In the genomic region with DNA sequence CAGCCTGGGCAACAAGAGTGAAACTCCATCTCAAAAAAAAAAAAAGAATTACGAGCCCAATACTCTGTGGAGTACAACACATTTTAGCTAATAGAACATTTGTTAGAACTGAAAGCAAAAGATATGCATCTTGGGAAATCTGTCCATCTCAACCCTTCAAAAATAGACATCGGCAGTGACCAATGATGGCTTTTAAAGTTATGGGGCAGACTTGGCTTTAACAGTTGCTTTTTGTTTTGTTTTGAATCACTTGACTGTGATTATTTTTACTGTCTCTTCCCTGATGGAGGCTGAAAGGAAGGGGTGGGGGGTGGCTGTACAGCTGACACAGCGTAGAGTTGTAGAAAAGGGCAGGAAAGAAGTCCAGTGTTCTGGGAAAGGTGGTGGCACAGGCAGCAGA, we compare ENCODE assay signal across 23 cellular contexts. TPM values are rescaled to one million over a fixed set of nuclear protein-coding genes. Genes with fewer than 3 reads are reported as not detected.
DNase-seq lines count a peak whose midpoint lies in the region; ATAC-seq and TF ChIP-seq lines count a peak whose summit lies in the region.
"Had no signal": no experiment of that assay in that cellular context is flagged by ENCODE, and none has a peak within 500 bp of the region (broad histone marks: within the 10 kb centered on the region; RNA-seq: fewer than 3 reads in every experiment).

No MANE protein-coding gene starts in this region.

- no peaks in the 10 kb centered on the region for H3K9me3 ChIP-seq in CD8-positive, alpha-beta T cell (ENCODE audit: low read length)
- H3K9me3 ChIP-seq: Caco-2, tibial artery had no signal

- no peak for TF ChIP-seq CTCF in CD8-positive, alpha-beta T cell (IDR thresholded peaks at IDR 0.05)
- TF ChIP-seq CTCF in natural killer cell (IDR thresholded peaks at IDR 0.05), result no peak
- TF ChIP-seq CTCF in GM20000 (IDR thresholded peaks at IDR 0.05; ENCODE audit: extremely low read depth, missing control alignments), result no peak

- peaks cover 25% of the 10 kb centered on the region for H3K36me3 Mint-ChIP-seq in activated CD4-positive, alpha-beta T cell treated with anti-CD3 and anti-CD28 coated beads, Interleukin-2, amount 10 ng/mL, durations not matched to agents 24 days and 14 days (ENCODE audit: low read depth)
- H3K36me3 Mint-ChIP-seq in CD8-positive, alpha-beta T cell, result peaks cover 49% of the 10 kb centered on the region
- peaks cover 21% of the 10 kb centered on the region for H3K36me3 Mint-ChIP-seq in activated naive CD8-positive, alpha-beta T cell
- peaks cover 7% of the 10 kb centered on the region for H3K36me3 Mint-ChIP-seq in natural killer cell

- ATAC-seq in CD8-positive, alpha-beta T cell, result no peak
- ATAC-seq in natural killer cell, result no peak
- ATAC-seq: PC-3 had no signal

- H3K27me3 ChIP-seq in CD8-positive, alpha-beta T cell (ENCODE audit: insufficient read depth, low read length), result no peaks in the 10 kb centered on the region
- H3K27me3 ChIP-seq: tibial artery had no signal

- no peaks in the 10 kb centered on the region for H3K9me3 Mint-ChIP-seq in activated CD4-positive, alpha-beta T cell treated with anti-CD3 and anti-CD28 coated beads, Interleukin-2, amount 10 ng/mL, durations not matched to agents 24 days and 14 days
- H3K9me3 Mint-ChIP-seq in CD8-positive, alpha-beta T cell, result no peaks in the 10 kb centered on the region
- H3K9me3 Mint-ChIP-seq in activated naive CD8-positive, alpha-beta T cell (ENCODE audit: low read depth), result no peaks in the 10 kb centered on the region
- no peaks in the 10 kb centered on the region for H3K9me3 Mint-ChIP-seq in natural killer cell

- H3K27ac ChIP-seq in CD8-positive, alpha-beta T cell (ENCODE audit: low read depth, low read length), result no peak overlapping the region
- H3K27ac ChIP-seq: GM23248, tibial artery had no signal

- H3K4me3 ChIP-seq in CD8-positive, alpha-beta T cell (ENCODE audit: low read depth, low read length), result no peak overlapping the region
- H3K4me3 ChIP-seq: GM23248, lung, tibial artery had no signal

- peak overlapping the region; percentile 83 for H3K4me3 Mint-ChIP-seq in activated CD4-positive, alpha-beta T cell treated with anti-CD3 and anti-CD28 coated beads, Interleukin-2, amount 10 ng/mL, durations not matched to agents 24 days and 14 days
- no peak overlapping the region for H3K4me3 Mint-ChIP-seq in CD8-positive, alpha-beta T cell
- peak overlapping the region; percentile 94 for H3K4me3 Mint-ChIP-seq in activated naive CD8-positive, alpha-beta T cell
- peak overlapping the region; percentile 25 for H3K4me3 Mint-ChIP-seq in natural killer cell

- CTCF ChIA-PET in CD8-positive, alpha-beta T cell (lab: Charles Lee), result interaction anchor here (0.8 to 11.9 kb wide), 13 partner anchors 9 to 71 kb away, joined by 3 to 172 read pairs (median 17); a partner anchor contains a TSS

- H3K4me1 Mint-ChIP-seq in activated CD4-positive, alpha-beta T cell treated with anti-CD3 and anti-CD28 coated beads, Interleukin-2, amount 10 ng/mL, durations not matched to agents 24 days and 14 days, result peaks cover 36% of the 10 kb centered on the region
- H3K4me1 Mint-ChIP-seq in CD8-positive, alpha-beta T cell (ENCODE audit: low read depth), result peaks cover 54% of the 10 kb centered on the region
- H3K4me1 Mint-ChIP-seq in activated naive CD8-positive, alpha-beta T cell (ENCODE audit: low read depth), result peaks cover 63% of the 10 kb centered on the region
- peaks cover 60 to 61% of the 10 kb centered on the region in 2 donors for H3K4me1 Mint-ChIP-seq in natural killer cell

- no peak for DNase-seq in activated CD4-positive, alpha-beta T cell treated with anti-CD3 and anti-CD28 coated beads, Interleukin-2, amount 10 ng/mL, durations not matched to agents 24 days and 14 days
- no peak for DNase-seq in activated CD4-positive, alpha-beta T cell treated with anti-CD3 and anti-CD28 coated beads for 4 hours
- DNase-seq in CD8-positive, alpha-beta T cell, result no peak
- DNase-seq in natural killer cell (no peak), cerebellum (ENCODE audit: low spot score) (no peak), GM20000 (ENCODE audit: low spot score) (no peak), NCI-H446 (lab: John Stamatoyannopoulos, UW) (no peak)
- DNase-seq: activated CD4-positive, alpha-beta T cell treated with anti-CD3 and anti-CD28 coated beads for 48 hours; Caco-2; cortex of kidney; GM23248; kidney glomerular epithelial cell; NCI-H187; nucleus accumbens; PC-3; Right ventricle myocardium superior; small intestine; stimulated activated naive CD4-positive, alpha-beta T cell; tibial artery had no signal

- no peaks in the 10 kb centered on the region for H3K27me3 Mint-ChIP-seq in activated CD4-positive, alpha-beta T cell treated with anti-CD3 and anti-CD28 coated beads, Interleukin-2, amount 10 ng/mL, durations not matched to agents 24 days and 14 days
- no peaks in the 10 kb centered on the region for H3K27me3 Mint-ChIP-seq in CD8-positive, alpha-beta T cell (ENCODE audit: low read depth)
- no peaks in the 10 kb centered on the region for H3K27me3 Mint-ChIP-seq in activated naive CD8-positive, alpha-beta T cell
- H3K27me3 Mint-ChIP-seq in natural killer cell (ENCODE audit: low read depth in 2 of 2), result no peaks in the 10 kb centered on the region

- H3K4me1 ChIP-seq in CD8-positive, alpha-beta T cell (ENCODE audit: insufficient read depth, low read length), result peaks cover 39% of the 10 kb centered on the region

- H3K27ac Mint-ChIP-seq in activated CD4-positive, alpha-beta T cell treated with anti-CD3 and anti-CD28 coated beads, Interleukin-2, amount 10 ng/mL, durations not matched to agents 24 days and 14 days, result peak overlapping the region; percentile 48
- peak overlapping the region; percentile 22 for H3K27ac Mint-ChIP-seq in CD8-positive, alpha-beta T cell
- peak overlapping the region; percentile 97 for H3K27ac Mint-ChIP-seq in activated naive CD8-positive, alpha-beta T cell
- H3K27ac Mint-ChIP-seq in natural killer cell, result peak overlapping the region; percentile 87 to 94

- POLR2A ChIA-PET in CD8-positive, alpha-beta T cell (lab: Charles Lee), result interaction anchor here (1.2 to 4.2 kb wide), 3 partner anchors 12 to 71 kb away, joined by 3 to 32 read pairs (median 12); a partner anchor contains a TSS

- H3K36me3 ChIP-seq in CD8-positive, alpha-beta T cell (ENCODE audit: insufficient read depth, low read length), result no peaks in the 10 kb centered on the region

- intact Hi-C loops in activated CD4-positive, alpha-beta T cell treated with anti-CD3 and anti-CD28 coated beads, Interleukin-2, amount 10 ng/mL, durations not matched to agents 24 days and 14 days (cut with micrococcal nuclease), result no loop called here
- intact Hi-C loops in CD8-positive, alpha-beta T cell (cut with DNase I, micrococcal nuclease), result no loop called here
- intact Hi-C loops in natural killer cell (cut with micrococcal nuclease), result loop anchor here (10.0 kb wide), 1 partner anchor 52 kb away; a partner anchor contains a TSS

RNA-seq across cellular contexts. Expression of a gene that starts 2.2 kb away (rescaled TPM):
- 68.6 and 75.3 TPM in 2 replicates for total RNA-seq in activated CD4-positive, alpha-beta T cell treated with anti-CD3 and anti-CD28 coated beads, Interleukin-2, amount 10 ng/mL, durations not matched to agents 24 days and 14 days
- 100 to 1,000 TPM; 114 to 116 TPM for total RNA-seq in CD8-positive, alpha-beta T cell
- 100 to 1,000 TPM; 156 to 228 (median 218) TPM for total RNA-seq in natural killer cell
- 12.7 TPM for total RNA-seq in cerebellum

RNA-seq across cellular contexts. Expression of a gene that starts 34.2 kb away (rescaled TPM):
- total RNA-seq in activated CD4-positive, alpha-beta T cell treated with anti-CD3 and anti-CD28 coated beads, Interleukin-2, amount 10 ng/mL, durations not matched to agents 24 days and 14 days, result 109 and 112 TPM in 2 replicates
- 10 to 100 TPM; 34.7 to 36.4 TPM for total RNA-seq in CD8-positive, alpha-beta T cell
- total RNA-seq in natural killer cell, result 100 to 1,000 TPM in 1 of 3 donors, 10 to 100 TPM in 2; 80.7 to 114 (median 88.4) TPM
- total RNA-seq in cerebellum, result 49.6 TPM

RNA-seq across cellular contexts. Expression of a gene that starts 48.4 kb away (rescaled TPM):
- 0.19 and 0.21 TPM in 2 replicates for total RNA-seq in activated CD4-positive, alpha-beta T cell treated with anti-CD3 and anti-CD28 coated beads, Interleukin-2, amount 10 ng/mL, durations not matched to agents 24 days and 14 days
- 10 to 100 TPM; 11.2 to 13.1 TPM for total RNA-seq in CD8-positive, alpha-beta T cell
- total RNA-seq in natural killer cell, result 1 to 10 TPM; 7.9 to 10.0 (median 8.2) TPM
- total RNA-seq in cerebellum, result 5.7 TPM
- total RNA-seq: bronchial epithelial cell had no signal

RNA-seq across cellular contexts. Expression of a gene that starts 55.0 kb away (rescaled TPM):
- total RNA-seq in activated CD4-positive, alpha-beta T cell treated with anti-CD3 and anti-CD28 coated beads, Interleukin-2, amount 10 ng/mL, durations not matched to agents 24 days and 14 days, result not detected in 2 replicates
- total RNA-seq in CD8-positive, alpha-beta T cell, result 1 to 10 TPM; 5.6 to 5.9 TPM
- total RNA-seq in natural killer cell (1 to 10 TPM; 1.1 to 2.0 (median 1.7) TPM), cerebellum (not detected)
- total RNA-seq: bronchial epithelial cell, Caco-2, fibroblast of lung, GM23248, PC-3, Right ventricle myocardium superior had no signal

RNA-seq across cellular contexts. Expression of a gene that starts 57.4 kb away (rescaled TPM):
- 4.4 and 5.7 TPM in 2 replicates for total RNA-seq in activated CD4-positive, alpha-beta T cell treated with anti-CD3 and anti-CD28 coated beads, Interleukin-2, amount 10 ng/mL, durations not matched to agents 24 days and 14 days
- total RNA-seq in CD8-positive, alpha-beta T cell, result 10 to 100 TPM; 11.9 to 12.9 TPM
- total RNA-seq in natural killer cell (1 to 10 TPM; 1.7 to 6.8 (median 5.6) TPM), cerebellum (10.8 TPM)

Comparison
In these comparisons a context has a peak if more than half of its experiments do, and no peak if none do; other contexts are left out.
1. H3K27ac Mint-ChIP-seq: peak in every context shown above with its lines; median percentile 97 in activated naive CD8-positive, alpha-beta T cell; 90 in natural killer cell; 48 in activated CD4-positive, alpha-beta T cell treated with anti-CD3 and anti-CD28 coated beads, Interleukin-2, amount 10 ng/mL, durations not matched to agents 24 days and 14 days; 22 in CD8-positive, alpha-beta T cell.